Comparison of ENCODE assay signal across 16 cellular contexts in the genomic region with DNA sequence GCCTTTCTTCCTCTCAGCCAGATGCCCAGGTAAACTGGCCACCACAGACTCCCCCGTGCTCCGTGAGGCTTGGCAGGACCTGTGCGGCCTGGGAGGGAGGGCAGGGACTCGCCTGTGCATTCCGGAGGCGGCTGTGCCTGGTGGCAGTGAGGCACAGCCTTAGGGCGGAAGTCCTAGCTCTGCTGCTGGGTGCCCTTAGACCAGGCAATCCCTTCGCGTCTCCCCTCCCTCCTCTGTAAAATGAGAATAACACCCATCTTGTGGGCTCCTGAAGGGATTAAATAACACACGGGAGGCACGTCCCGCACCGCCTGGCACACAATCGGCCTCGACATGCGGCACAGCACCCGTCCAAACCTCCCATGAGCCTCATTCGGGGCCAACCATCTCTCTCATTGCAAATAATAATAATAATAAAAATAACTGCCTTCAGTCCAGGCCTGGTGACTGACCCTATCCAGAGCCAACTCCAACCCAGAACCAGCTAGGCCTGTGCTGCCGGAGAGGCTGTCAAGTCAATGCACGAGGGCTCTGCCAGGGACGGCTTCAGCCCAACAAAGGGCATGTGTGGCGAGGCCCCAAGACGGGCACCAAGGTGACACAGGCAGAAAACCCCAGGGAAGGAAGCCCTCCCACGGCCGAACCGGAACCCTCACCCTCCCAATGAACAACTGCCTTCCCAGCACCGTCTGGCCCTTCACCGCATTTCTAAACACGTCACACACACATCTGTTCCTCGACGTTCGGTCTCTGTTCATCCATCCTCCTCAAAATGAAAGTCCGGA. TPM values are rescaled to one million over a fixed set of nuclear protein-coding genes. Genes with fewer than 3 reads are reported as not detected.
"Had no signal": no experiment of that assay in that cellular context is flagged by ENCODE, and none has a peak within 500 bp of the region (broad histone marks: within the 10 kb centered on the region; RNA-seq: fewer than 3 reads in every experiment).

No MANE protein-coding gene starts in this region.

- DNase-seq: activated CD4-positive, alpha-beta T cell treated with anti-CD3 and anti-CD28 coated beads, Interleukin-2, amount 50 U/mL, for 1 hour; caudate nucleus; effector CD4-positive, alpha-beta T cell; foreskin melanocyte; SHP77 treated with DMSO at 0.1 percent for 48 hours; small intestine; stimulated activated naive CD8-positive, alpha-beta T cell treated with anti-CD3 and anti-CD28 coated beads, Interleukin-15, Interleukin-2, amounts not matched to agents 100 U/mL and 50 U/mL, for 24 hours; transverse colon had no signal

- H3K27me3 Mint-ChIP-seq: activated naive CD4-positive, alpha-beta T cell treated with anti-CD3 and anti-CD28 coated beads, Interleukin-2, amount 50 U/mL, for 24 hours; naive thymus-derived CD8-positive, alpha-beta T cell had no signal

- H3K27ac Mint-ChIP-seq: activated naive CD4-positive, alpha-beta T cell treated with anti-CD3 and anti-CD28 coated beads, Interleukin-2, amount 50 U/mL, for 24 hours had no signal

- H3K27ac ChIP-seq: coronary artery, right atrium auricular region, transverse colon had no signal

- H3K9me3 Mint-ChIP-seq: activated naive CD4-positive, alpha-beta T cell treated with anti-CD3 and anti-CD28 coated beads, Interleukin-2, amount 50 U/mL, for 24 hours; naive thymus-derived CD8-positive, alpha-beta T cell had no signal

- H3K4me3 Mint-ChIP-seq: activated naive CD4-positive, alpha-beta T cell treated with anti-CD3 and anti-CD28 coated beads, Interleukin-2, amount 50 U/mL, for 24 hours had no signal

- H3K4me3 ChIP-seq: adrenal gland, coronary artery, right atrium auricular region, transverse colon had no signal

- ATAC-seq: naive thymus-derived CD8-positive, alpha-beta T cell; stimulated activated naive CD8-positive, alpha-beta T cell treated with anti-CD3 and anti-CD28 coated beads, Interleukin-15, Interleukin-2, amounts not matched to agents 100 U/mL and 50 U/mL, for 24 hours had no signal

- H3K9me3 ChIP-seq: adrenal gland, right atrium auricular region, transverse colon had no signal

- H3K27me3 ChIP-seq: adrenal gland, right atrium auricular region, transverse colon had no signal

- FAIRE-seq: islet of Langerhans, small intestine had no signal

RNA-seq across cellular contexts. Expression of a gene that starts 36.9 kb away (rescaled TPM):
- total RNA-seq: activated CD8-positive, alpha-beta memory T cell treated with anti-CD3 and anti-CD28 coated beads for 36 hours; adrenal gland; naive thymus-derived CD8-positive, alpha-beta T cell; right atrium auricular region; T-helper 2 cell treated with Interferon-gamma antibody and Interleukin-4, amounts not matched to agents 100 ng/mL and 5 ng/mL, for 36 hours; transverse colon had no signal
- polyA plus RNA-seq: adrenal gland; naive thymus-derived CD8-positive, alpha-beta T cell had no signal
